Comparison of ENCODE assay signal across 11 cellular contexts in genomic region chr2:144504191-144504590, GRCh38. TPM values are rescaled to one million over a fixed set of nuclear protein-coding genes. Genes with fewer than 3 reads are reported as not detected.
DNase-seq lines count a peak whose midpoint lies in the region; ATAC-seq and TF ChIP-seq lines count a peak whose summit lies in the region.
"Had no signal": no experiment of that assay in that cellular context is flagged by ENCODE, and none has a peak within 500 bp of the region (broad histone marks: within the 10 kb centered on the region; RNA-seq: fewer than 3 reads in every experiment).

No MANE protein-coding gene starts in this region.

- H3K27me3 ChIP-seq in ectodermal cell (ENCODE audit: control insufficient read depth, insufficient read depth, low read length, poor library complexity, severe bottlenecking) = no peaks in the 10 kb centered on the region
- H3K27me3 ChIP-seq in lung (ENCODE audit: control insufficient read depth, insufficient read depth) = no peaks in the 10 kb centered on the region

- no peak for TF ChIP-seq CTCF in lung (IDR thresholded peaks at IDR 0.05; ENCODE audit: control extremely low read depth, extremely low read depth)

- H3K27ac ChIP-seq in ectodermal cell (ENCODE audit: insufficient read depth, low read depth, low read length, poor library complexity, severe bottlenecking) = peak overlapping the region; percentile 38
- peak overlapping the region; percentile 20 to 71 for H3K27ac ChIP-seq in lung (ENCODE audit: low read depth in 1 of 2, low read length in 1 of 2)
- H3K27ac ChIP-seq in substantia nigra (ENCODE audit: low read depth, low read length, poor library complexity, severe bottlenecking) = peak overlapping the region; percentile 99

- H3K36me3 ChIP-seq in ectodermal cell (ENCODE audit: control insufficient read depth, insufficient read depth, low read length) (peaks cover 3% of the 10 kb centered on the region), lung (ENCODE audit: control insufficient read depth in 2 of 2, insufficient read depth in 2 of 2, low read length in 2 of 2) (no peaks in the 10 kb centered on the region)

- H3K9me3 ChIP-seq in ectodermal cell (ENCODE audit: control insufficient read depth, low read length) (no peaks in the 10 kb centered on the region), lung (ENCODE audit: control insufficient read depth in 2 of 2, insufficient read depth in 1 of 2, low read length in 1 of 2) (no peaks in the 10 kb centered on the region), T-helper 17 cell (ENCODE audit: control insufficient read depth, low read length, poor library complexity, severe bottlenecking) (no peaks in the 10 kb centered on the region)

- H3K4me1 ChIP-seq in ectodermal cell (ENCODE audit: control insufficient read depth, insufficient read depth, low read length) = peaks cover 64% of the 10 kb centered on the region
- H3K4me1 ChIP-seq in lung (ENCODE audit: control insufficient read depth in 2 of 2, insufficient read depth in 2 of 2, low read length in 2 of 2) = peaks cover 4 to 18% of the 10 kb centered on the region in 2 donors

- peak; percentile 16 for DNase-seq in NCI-H2227 (lab: John Stamatoyannopoulos, UW; ENCODE audit: unreplicated experiment)
- no peak for DNase-seq in lung (ENCODE audit: low spot score)
- DNase-seq in substantia nigra (lab: John Stamatoyannopoulos, UW) = peak in 3 of 49 donors; percentile 37 to 44 (median 38)
- DNase-seq in stimulated activated naive CD8-positive, alpha-beta T cell treated with anti-CD3 and anti-CD28 coated beads, Interleukin-15, Interleukin-2, amounts not matched to agents 100 U/mL and 50 U/mL, for 24 hours = no peak
- DNase-seq in T-helper 17 cell = no peak
- DNase-seq: activated CD4-positive, alpha-beta memory T cell treated with anti-CD3 and anti-CD28 coated beads for 36 hours; stimulated activated CD4-positive, alpha-beta T cell treated with anti-CD3 and anti-CD28 coated beads, Interleukin-2, amount 100 ng/mL, for 24 hours had no signal

- WGBS in ectodermal cell, 2 experiments = 10 to 24% methylated on average over 4 of the region's 4 CpGs
- 53 to 62% methylated on average over 4 of the region's 4 CpGs for whole genome bisulfite sequencing in lung, 2 donors

- no peak for ATAC-seq in lung (ENCODE audit: insufficient read depth, low FRiP score)
- ATAC-seq in GM18861 (IDR thresholded peaks at IDR 0.05; ENCODE audit: unreplicated experiment) = no peak
- no peak for ATAC-seq in GM19351 (IDR thresholded peaks at IDR 0.05; ENCODE audit: unreplicated experiment)
- no peak for ATAC-seq in stimulated activated naive CD8-positive, alpha-beta T cell treated with anti-CD3 and anti-CD28 coated beads, Interleukin-15, Interleukin-2, amounts not matched to agents 100 U/mL and 50 U/mL, for 24 hours
- ATAC-seq in T-helper 17 cell = no peak
- ATAC-seq: Panc1 had no signal

- H3K4me3 ChIP-seq in ectodermal cell (ENCODE audit: insufficient read depth, low read depth, low read length) = no peak overlapping the region
- H3K4me3 ChIP-seq in lung = no peak overlapping the region

- H3K36me3 Mint-ChIP-seq in T-helper 17 cell (ENCODE audit: low read depth) = no peaks in the 10 kb centered on the region
- H3K36me3 Mint-ChIP-seq: activated CD4-positive, alpha-beta memory T cell treated with anti-CD3 and anti-CD28 coated beads for 36 hours had no signal

- no peak overlapping the region for H3K4me3 Mint-ChIP-seq in T-helper 17 cell
- H3K4me3 Mint-ChIP-seq: activated CD4-positive, alpha-beta memory T cell treated with anti-CD3 and anti-CD28 coated beads for 36 hours had no signal

- H3K4me1 Mint-ChIP-seq in T-helper 17 cell = peaks cover 3% of the 10 kb centered on the region

- no peak overlapping the region for H3K27ac Mint-ChIP-seq in T-helper 17 cell
- H3K27ac Mint-ChIP-seq: activated CD4-positive, alpha-beta memory T cell treated with anti-CD3 and anti-CD28 coated beads for 36 hours had no signal

- peaks cover 41% of the 10 kb centered on the region for H3K27me3 Mint-ChIP-seq in T-helper 17 cell

RNA-seq across cellular contexts. Expression of gene ZEB2, which starts 15.7 kb away (rescaled TPM):
- 134 TPM for polyA plus RNA-seq in ectodermal cell (2013, experiment 1 of 4)
- polyA plus RNA-seq in ectodermal cell (2013, experiment 2 of 4) = 125 TPM
- polyA plus RNA-seq in ectodermal cell (2013, experiment 3 of 4) = 87.6 TPM
- 98.3 TPM for polyA plus RNA-seq in ectodermal cell (2013, experiment 4 of 4)
- total RNA-seq in lung (100 to 1,000 TPM; 176 to 332 TPM), T-helper 17 cell (10 to 100 TPM; 49.5 to 61.1 TPM)
- polyA plus RNA-seq in lung = 10 to 100 TPM; 27.0 to 77.6 TPM

Comparison
In these comparisons a context has a peak if more than half of its experiments do, and no peak if none do; other contexts are left out.
1. H3K27ac ChIP-seq: peak in every context shown above with its lines; median percentile 99 in substantia nigra; 46 in lung; 38 in ectodermal cell.